1 cellular context compared by ENCODE assay signal in genomic region chr5:36241636-36242533, GRCh38.
TF ChIP-seq lines count a peak whose summit lies in the region.

NADK2 (minus strand) TSS chr5:36241925; CDS start chr5:36241798, 127 bp downstream.

TF ChIP-seq in K562, 482 proteins besides CTCF, POLR2A, EP300 and RAD21 (continued from another document and continues in another):
- TF ChIP-seq ZNF395 (CRISPR knock-in tag; IDR thresholded peaks at IDR 0.05) (peak; percentile 99), ZNF609 (CRISPR knock-in tag; IDR thresholded peaks at IDR 0.05; ENCODE audit: borderline replicate concordance) (no peak), CAMTA2 (CRISPR knock-in tag; conservative IDR thresholded peaks at IDR 0.05) (0 out of 2 replicates have a peak, but pooled peaks have one; percentile 30), BRF1 (IDR thresholded peaks at IDR 0.05; ENCODE audit: borderline replicate concordance, extremely low read depth, insufficient read length) (no peak), SOX6 (IDR thresholded peaks at IDR 0.05) (peak; percentile 41), ZNF589 (CRISPR knock-in tag; IDR thresholded peaks at IDR 0.05; ENCODE audit: low read depth) (peak; percentile 99), KLF16 (IDR thresholded peaks at IDR 0.05) (peak; percentile 100), SFPQ (IDR thresholded peaks at IDR 0.05; ENCODE audit: low read depth, low read length) (no peak), L3MBTL2 (IDR thresholded peaks at IDR 0.05) (peak; percentile 100), USF2 (CRISPR knock-in tag; IDR thresholded peaks at IDR 0.05) (peak; percentile 56), CREM (IDR thresholded peaks at IDR 0.05; ENCODE audit: low read depth) (peak; percentile 63), SRSF1 (IDR thresholded peaks at IDR 0.05; ENCODE audit: low read depth, low read length) (no peak), NKRF (IDR thresholded peaks at IDR 0.05; ENCODE audit: borderline replicate concordance) (no peak; the same call in 1 of the 2 replicates), MED1 (CRISPR knock-in tag; IDR thresholded peaks at IDR 0.05; ENCODE audit: borderline replicate concordance) (no peak), POLR3G (IDR thresholded peaks at IDR 0.05; ENCODE audit: extremely low read depth, insufficient read length, insufficient replicate concordance) (no peak), GABPB1 (CRISPR knock-in tag; IDR thresholded peaks at IDR 0.05) (peak; percentile 81), MEF2D (tag; conservative IDR thresholded peaks at IDR 0.05; ENCODE audit: low read depth) (peak; percentile 55; the same call in 1 of the 2 replicates), MYNN (IDR thresholded peaks at IDR 0.05) (no peak), MYNN (CRISPR knock-in tag; IDR thresholded peaks at IDR 0.05) (no peak), ZNF3 (CRISPR knock-in tag; IDR thresholded peaks at IDR 0.05) (no peak), RCOR1 (IDR thresholded peaks at IDR 0.05; ENCODE audit: borderline replicate concordance in 1 of 2, low read depth in 2 of 2, low read length in 2 of 2) (no peak), KAT8 (IDR thresholded peaks at IDR 0.05; ENCODE audit: low read depth) (no peak), NCOA1 (IDR thresholded peaks at IDR 0.05; ENCODE audit: low read depth) (peak; percentile 85), SAP30 (IDR thresholded peaks at IDR 0.05; ENCODE audit: borderline replicate concordance, insufficient read depth, low read depth, low read length, poor library complexity, severe bottlenecking) (no peak), TAL1 (IDR thresholded peaks at IDR 0.05) (no peak), HEY1 (CRISPR knock-in tag; IDR thresholded peaks at IDR 0.05; ENCODE audit: borderline replicate concordance) (no peak), ZNF324 (CRISPR knock-in tag; IDR thresholded peaks at IDR 0.05) (peak; percentile 60; the same call in 1 of the 2 replicates), TFAM (CRISPR knock-in tag; conservative IDR thresholded peaks at IDR 0.05) (no peak), ATF1 (CRISPR knock-in tag; IDR thresholded peaks at IDR 0.05) (no peak), ATF1 (tag; IDR thresholded peaks at IDR 0.05) (peak; percentile 89), ZNF354B (CRISPR knock-in tag; IDR thresholded peaks at IDR 0.05) (peak; percentile 75), CEBPB (tag; IDR thresholded peaks at IDR 0.05) (peak; percentile 85), RFX5 (IDR thresholded peaks at IDR 0.05; ENCODE audit: low read depth, low read length) (no peak; the same call in 1 of the 2 replicates), MEF2A (IDR thresholded peaks at IDR 0.05; ENCODE audit: control insufficient read depth, low read depth, low read length) (no peak), HDAC6 (IDR thresholded peaks at IDR 0.05; ENCODE audit: low read depth, low read length) (no peak), STAT5B (CRISPR knock-in tag; IDR thresholded peaks at IDR 0.05) (no peak), MITF (IDR thresholded peaks at IDR 0.05) (0 out of 2 replicates have a peak, but pooled peaks have one; percentile 2), KLF10 (CRISPR knock-in tag; IDR thresholded peaks at IDR 0.05) (peak; percentile 75; the same call in 1 of the 2 replicates), MBD1 (CRISPR knock-in tag; IDR thresholded peaks at IDR 0.05) (no peak), ATF2 (CRISPR knock-in tag; IDR thresholded peaks at IDR 0.05) (0 out of 2 replicates have a peak, but pooled peaks have one; percentile 76), PML (IDR thresholded peaks at IDR 0.05; ENCODE audit: low read length) (no peak), HDAC8 (tag; IDR thresholded peaks at IDR 0.05) (peak; percentile 96), IRF1 (CRISPR knock-in tag; IDR thresholded peaks at IDR 0.05; ENCODE audit: borderline replicate concordance) (peak; percentile 88; the same call in 1 of the 2 replicates), C11orf30 (IDR thresholded peaks at IDR 0.05; ENCODE audit: low read depth) (no peak), ZNF436 (CRISPR knock-in tag; IDR thresholded peaks at IDR 0.05) (no peak)
